In the genomic region with DNA sequence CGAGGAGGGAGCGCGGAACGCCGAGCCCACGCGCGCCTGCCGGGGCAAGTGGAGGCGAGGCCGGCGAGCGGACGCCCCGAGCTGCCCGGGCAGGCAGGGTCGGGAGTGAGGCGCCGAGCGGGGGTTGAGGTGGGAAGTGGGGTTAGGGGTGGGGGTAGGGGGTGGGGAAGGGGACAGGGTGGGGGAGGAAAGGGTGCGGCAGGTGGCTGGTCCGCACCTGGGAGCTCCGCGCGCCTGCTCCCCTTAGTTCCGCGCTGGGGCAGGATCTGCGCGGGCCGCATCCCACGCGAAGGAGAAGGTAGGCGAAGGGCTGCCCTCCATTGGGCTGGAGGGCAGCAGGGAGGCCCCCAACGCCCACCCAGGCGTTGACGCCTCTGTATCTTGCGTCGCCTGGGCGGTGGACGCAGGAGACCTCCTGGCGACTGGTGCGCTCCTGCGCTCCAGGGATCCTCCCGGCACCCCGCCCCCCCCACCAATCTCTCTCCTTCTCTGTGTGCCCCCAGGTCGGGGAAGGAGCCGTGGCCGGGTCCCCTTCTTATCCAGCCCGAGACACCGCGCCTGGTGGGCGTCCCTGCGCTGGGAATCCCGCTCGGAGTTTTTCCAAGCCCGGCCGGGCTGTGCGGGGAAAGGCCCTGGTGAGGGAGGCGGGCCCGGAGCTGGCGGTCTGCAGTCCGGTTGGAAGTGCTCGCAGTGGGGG, we compare ENCODE assay signal across 8 cellular contexts. TPM values are rescaled to one million over a fixed set of nuclear protein-coding genes. Genes with fewer than 3 reads are reported as not detected.
DNase-seq lines count a peak whose midpoint lies in the region; ATAC-seq and TF ChIP-seq lines count a peak whose summit lies in the region.

No MANE protein-coding gene starts in this region.

- intact Hi-C loops in activated naive CD4-positive, alpha-beta T cell treated with anti-CD3 and anti-CD28 coated beads for 36 hours (cut with micrococcal nuclease), result loop anchor here (1.0 kb wide), 1 partner anchor 240 kb away; no protein-coding TSS in a partner anchor
- intact Hi-C loops in lower lobe of right lung (cut with DNase I), result no loop called here
- intact Hi-C loops in upper lobe of right lung (cut with DNase I), result no loop called here

- ATAC-seq in lower lobe of right lung (no peak), upper lobe of right lung (no peak), HG02798 (IDR thresholded peaks at IDR 0.05; ENCODE audit: poor library complexity, unreplicated experiment) (no peak)

- H3K27me3 ChIP-seq in adipocyte (replicated peaks; ENCODE audit: control insufficient read depth, insufficient read depth, low read length), result peaks cover 41% of the 10 kb centered on the region
- H3K27me3 ChIP-seq in lower lobe of right lung (ENCODE audit: low read depth), result peaks cover 55% of the 10 kb centered on the region
- peaks cover 59% of the 10 kb centered on the region for H3K27me3 ChIP-seq in upper lobe of right lung

- H3K36me3 ChIP-seq in adipocyte (ENCODE audit: control insufficient read depth, insufficient read depth, low read length, severe bottlenecking), result no peaks in the 10 kb centered on the region
- no peaks in the 10 kb centered on the region for H3K36me3 ChIP-seq in lower lobe of right lung
- H3K36me3 ChIP-seq in upper lobe of right lung, result no peaks in the 10 kb centered on the region

- H3K27me3 Mint-ChIP-seq in activated naive CD4-positive, alpha-beta T cell treated with anti-CD3 and anti-CD28 coated beads for 36 hours (ENCODE audit: low read depth), result peaks cover 32% of the 10 kb centered on the region

- no peaks in the 10 kb centered on the region for H3K36me3 Mint-ChIP-seq in activated naive CD4-positive, alpha-beta T cell treated with anti-CD3 and anti-CD28 coated beads for 36 hours (ENCODE audit: low read depth)

- H3K4me1 Mint-ChIP-seq in activated naive CD4-positive, alpha-beta T cell treated with anti-CD3 and anti-CD28 coated beads for 36 hours (ENCODE audit: low read depth), result peaks cover 25% of the 10 kb centered on the region

- peak overlapping the region; percentile 65 for H3K4me3 Mint-ChIP-seq in activated naive CD4-positive, alpha-beta T cell treated with anti-CD3 and anti-CD28 coated beads for 36 hours

- H3K27ac ChIP-seq in lower lobe of right lung (no peak overlapping the region), upper lobe of right lung (no peak overlapping the region)

- H3K9me3 Mint-ChIP-seq in activated naive CD4-positive, alpha-beta T cell treated with anti-CD3 and anti-CD28 coated beads for 36 hours, result no peaks in the 10 kb centered on the region

- H3K9ac ChIP-seq in adipocyte (ENCODE audit: low read length), result no peak overlapping the region

- H3K9me3 ChIP-seq in adipocyte (ENCODE audit: control insufficient read depth, low read length), result no peaks in the 10 kb centered on the region
- no peaks in the 10 kb centered on the region for H3K9me3 ChIP-seq in lower lobe of right lung
- H3K9me3 ChIP-seq in upper lobe of right lung, result no peaks in the 10 kb centered on the region

- H3K4me1 ChIP-seq in adipocyte (ENCODE audit: control insufficient read depth, insufficient read depth, low read length) (peaks cover 6% of the 10 kb centered on the region), lower lobe of right lung (peaks cover 53% of the 10 kb centered on the region), upper lobe of right lung (peaks cover 41% of the 10 kb centered on the region)

- H3K4me3 ChIP-seq in adipocyte (ENCODE audit: low read length) (no peak overlapping the region), lower lobe of right lung (peak overlapping the region; percentile 47), upper lobe of right lung (peak overlapping the region; percentile 37)

- no peak overlapping the region for H3K27ac Mint-ChIP-seq in activated naive CD4-positive, alpha-beta T cell treated with anti-CD3 and anti-CD28 coated beads for 36 hours

- TF ChIP-seq CTCF in lower lobe of right lung (IDR thresholded peaks at IDR 0.05) (no peak), upper lobe of right lung (IDR thresholded peaks at IDR 0.05) (no peak)

- DNase-seq in activated naive CD4-positive, alpha-beta T cell treated with anti-CD3 and anti-CD28 coated beads for 36 hours, result no peak
- no peak for DNase-seq in activated naive CD4-positive, alpha-beta T cell (lab: John Stamatoyannopoulos, UW)
- DNase-seq in adipocyte (ENCODE audit: low read depth) (peak; percentile 34), lower lobe of right lung (no peak), upper lobe of right lung (no peak), germinal center (ENCODE audit: low spot score) (no peak), SW480 (ENCODE audit: low spot score) (no peak)

- CTCF ChIA-PET in activated naive CD4-positive, alpha-beta T cell treated with anti-CD3 and anti-CD28 coated beads for 36 hours (lab: Charles Lee), result interaction anchor here (0.6 to 1.8 kb wide), 3 partner anchors 8 to 26 kb away, joined by 3 to 5 read pairs (median 3); no protein-coding TSS in a partner anchor

RNA-seq across cellular contexts. Expression of gene AMZ2, which starts 51.3 kb away (rescaled TPM):
- total RNA-seq in activated naive CD4-positive, alpha-beta T cell treated with anti-CD3 and anti-CD28 coated beads for 36 hours, result 100 to 1,000 TPM; 190 to 195 TPM
- total RNA-seq in lower lobe of right lung (55.9 TPM), upper lobe of right lung (50.5 TPM)
